ENCODE assay signal across 9 cellular contexts in genomic region chr10:79116363-79116762, GRCh38. TPM values are rescaled to one million over a fixed set of nuclear protein-coding genes. Genes with fewer than 3 reads are reported as not detected.
DNase-seq lines count a peak whose midpoint lies in the region; ATAC-seq, FAIRE-seq and TF ChIP-seq lines count a peak whose summit lies in the region.
"Had no signal": no experiment of that assay in that cellular context is flagged by ENCODE, and none has a peak within 500 bp of the region (broad histone marks: within the 10 kb centered on the region; RNA-seq: fewer than 3 reads in every experiment).

No MANE protein-coding gene starts in this region.

- H3K36me3 ChIP-seq in pancreas = peaks cover 0 to 8% (median 8%) of the 10 kb centered on the region in 3 donors

- no peak for FAIRE-seq in pancreas (lab: Jason Lieb, UNC)

- ATAC-seq in GM18867 (IDR thresholded peaks at IDR 0.05; ENCODE audit: unreplicated experiment) (peak; percentile 58), T-helper 17 cell (no peak), pancreas (peak in 1 of 4 donors; percentile 1), SK-N-SH treated with all-trans-retinoic acid at 6 μM for 48 hours (no peak), HG03469 (IDR thresholded peaks at IDR 0.05; ENCODE audit: unreplicated experiment) (no peak)

- no peak overlapping the region for H3K4me3 Mint-ChIP-seq in HFFc6
- H3K4me3 Mint-ChIP-seq in T-helper 17 cell = no peak overlapping the region

- H3K27me3 ChIP-seq in pancreas = no peaks in the 10 kb centered on the region

- H3K4me3 ChIP-seq in pancreas = no peak overlapping the region
- H3K4me3 ChIP-seq: lung had no signal

- peaks cover 4% of the 10 kb centered on the region; the same call in 1 of the 2 replicates for H3K9me3 Mint-ChIP-seq in HFFc6

- peaks cover 28% of the 10 kb centered on the region for H3K36me3 Mint-ChIP-seq in HFFc6 (ENCODE audit: low read depth)
- H3K36me3 Mint-ChIP-seq in T-helper 17 cell (ENCODE audit: low read depth) = no peaks in the 10 kb centered on the region

- peaks cover 62% of the 10 kb centered on the region for H3K4me1 Mint-ChIP-seq in HFFc6 (ENCODE audit: low read depth)
- peaks cover 51% of the 10 kb centered on the region for H3K4me1 Mint-ChIP-seq in T-helper 17 cell

- 60 to 63% methylated on average over 4 of the region's 4 CpGs for WGBS in pancreas, 2 donors

- H3K9me3 ChIP-seq in T-helper 17 cell (ENCODE audit: control insufficient read depth, low read length, poor library complexity, severe bottlenecking) (no peaks in the 10 kb centered on the region), pancreas (no peaks in the 10 kb centered on the region)

- TF ChIP-seq CTCF in HFFc6 (IDR thresholded peaks at IDR 0.05) = no peak
- TF ChIP-seq CTCF in pancreas (IDR thresholded peaks at IDR 0.05) = no peak

- DNase-seq in HFFc6 (no peak), T-helper 17 cell (no peak), pancreas (no peak), anterior cingulate cortex (lab: John Stamatoyannopoulos, UW) (no peak), NCI-H526 (lab: John Stamatoyannopoulos, UW) (no peak)

- peak overlapping the region; percentile 4 to 68 (median 62) for H3K27ac ChIP-seq in pancreas

- intact Hi-C loops in pancreas (cut with DNase I) = no loop called here

- H3K27ac Mint-ChIP-seq in HFFc6 (peak overlapping the region; percentile 90), T-helper 17 cell (peak overlapping the region; percentile 59)

- H3K27me3 Mint-ChIP-seq in HFFc6 (ENCODE audit: insufficient read depth) (peaks cover 15% of the 10 kb centered on the region), T-helper 17 cell (no peaks in the 10 kb centered on the region)

- H3K4me1 ChIP-seq in pancreas = peaks cover 46 to 62% (median 48%) of the 10 kb centered on the region in 3 donors

TF ChIP-seq in SK-N-SH treated with all-trans-retinoic acid at 6 μM for 48 hours, 23 proteins besides CTCF, POLR2A, EP300 and RAD21:
- TF ChIP-seq ZNF70 (CRISPR knock-in tag; IDR thresholded peaks at IDR 0.05) (no peak), ISL1 (CRISPR knock-in tag; IDR thresholded peaks at IDR 0.05) (no peak), BACH2 (CRISPR knock-in tag; IDR thresholded peaks at IDR 0.05; ENCODE audit: borderline replicate concordance) (no peak), PATZ1 (CRISPR knock-in tag; IDR thresholded peaks at IDR 0.05; ENCODE audit: borderline replicate concordance) (no peak), GLIS3 (CRISPR knock-in tag; IDR thresholded peaks at IDR 0.05) (no peak), ESRRG (CRISPR knock-in tag; IDR thresholded peaks at IDR 0.05) (no peak), OSR1 (CRISPR knock-in tag; IDR thresholded peaks at IDR 0.05) (no peak), CREB5 (CRISPR knock-in tag; IDR thresholded peaks at IDR 0.05; ENCODE audit: low read depth) (no peak), CSRNP3 (CRISPR knock-in tag; IDR thresholded peaks at IDR 0.05) (no peak), RARB (CRISPR knock-in tag; IDR thresholded peaks at IDR 0.05) (no peak), TOX (CRISPR knock-in tag; IDR thresholded peaks at IDR 0.05; ENCODE audit: borderline replicate concordance) (no peak), ZC3H10 (CRISPR knock-in tag; IDR thresholded peaks at IDR 0.05) (no peak), ZNF565 (CRISPR knock-in tag; conservative IDR thresholded peaks at IDR 0.05; ENCODE audit: low read depth) (no peak), ZFP30 (CRISPR knock-in tag; IDR thresholded peaks at IDR 0.05) (no peak), PPARA (CRISPR knock-in tag; IDR thresholded peaks at IDR 0.05; ENCODE audit: borderline replicate concordance) (no peak), TSHZ2 (CRISPR knock-in tag; IDR thresholded peaks at IDR 0.05) (no peak)

RNA-seq across cellular contexts. Expression of gene ZMIZ1, which starts 47.6 kb away (rescaled TPM):
- 10 to 100 TPM; 38.6 to 60.3 (median 51.2) TPM for total RNA-seq in HFFc6 (2021; fragmentation: NEBNext Ultra II Directional; extraction: Animal tissue kit (Norgen Biotek cat#: 25700))
- total RNA-seq in T-helper 17 cell (10 to 100 TPM; 30.0 to 34.0 TPM), pancreas (10 to 100 TPM; 21.3 to 45.0 (median 23.5) TPM)
- 10 to 100 TPM; 14.5 to 20.8 TPM for polyA plus RNA-seq in pancreas
